Comparison of ENCODE assay signal across 1 cellular context in the genomic region with DNA sequence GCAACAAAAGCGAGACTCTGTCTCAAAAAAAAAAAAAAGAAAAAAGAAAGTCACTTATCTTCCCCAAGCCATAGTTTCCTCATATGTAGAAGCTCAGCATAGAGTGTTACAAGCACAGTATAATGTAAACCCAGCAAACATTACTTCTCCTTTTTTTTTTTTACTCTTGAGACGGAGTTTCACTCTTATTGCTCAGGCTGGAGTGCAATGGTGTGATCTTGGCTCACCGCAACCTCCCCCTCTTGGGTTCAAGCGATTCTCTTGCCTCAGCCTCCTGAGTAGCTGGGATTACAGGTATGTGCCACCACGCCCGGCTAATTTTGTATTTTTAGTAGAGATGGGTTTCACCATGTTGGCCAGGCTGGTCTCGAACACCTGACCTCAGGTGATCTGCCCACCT.
TF ChIP-seq lines count a peak whose summit lies in the region.

No MANE protein-coding gene starts in this region.

TF ChIP-seq in GM12878, 131 proteins besides CTCF, POLR2A, EP300 and RAD21 (continued from another document):
- TF ChIP-seq RELB (IDR thresholded peaks at IDR 0.05; ENCODE audit: low read depth), result peak; percentile 81; the same call in 1 of the 2 replicates
- 0 out of 2 replicates have a peak, but pooled peaks have one; percentile 54 for TF ChIP-seq HDGF (IDR thresholded peaks at IDR 0.05)
- 0 out of 2 replicates have a peak, but pooled peaks have one; percentile 20 for TF ChIP-seq RAD51 (IDR thresholded peaks at IDR 0.05)
- TF ChIP-seq, protein P1, sequence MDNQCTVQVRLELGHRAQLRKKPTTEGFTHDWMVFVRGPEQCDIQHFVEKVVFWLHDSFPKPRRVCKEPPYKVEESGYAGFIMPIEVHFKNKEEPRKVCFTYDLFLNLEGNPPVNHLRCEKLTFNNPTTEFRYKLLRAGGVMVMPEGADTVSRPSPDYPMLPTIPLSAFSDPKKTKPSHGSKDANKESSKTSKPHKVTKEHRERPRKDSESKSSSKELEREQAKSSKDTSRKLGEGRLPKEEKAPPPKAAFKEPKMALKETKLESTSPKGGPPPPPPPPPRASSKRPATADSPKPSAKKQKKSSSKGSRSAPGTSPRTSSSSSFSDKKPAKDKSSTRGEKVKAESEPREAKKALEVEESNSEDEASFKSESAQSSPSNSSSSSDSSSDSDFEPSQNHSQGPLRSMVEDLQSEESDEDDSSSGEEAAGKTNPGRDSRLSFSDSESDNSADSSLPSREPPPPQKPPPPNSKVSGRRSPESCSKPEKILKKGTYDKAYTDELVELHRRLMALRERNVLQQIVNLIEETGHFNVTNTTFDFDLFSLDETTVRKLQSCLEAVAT (IDR thresholded peaks at IDR 0.05), result peak; percentile 75; the same call in 1 of the 2 replicates
- peak; percentile 72 for TF ChIP-seq RUNX3 (IDR thresholded peaks at IDR 0.05; ENCODE audit: low read length)
- peak; percentile 85 for TF ChIP-seq ATF7 (IDR thresholded peaks at IDR 0.05; ENCODE audit: low read depth)
- peak; percentile 87; the same call in 1 of the 2 replicates for TF ChIP-seq CHD4 (IDR thresholded peaks at IDR 0.05)
- peak; percentile 98 for TF ChIP-seq NBN (IDR thresholded peaks at IDR 0.05)
- peak; percentile 82 for TF ChIP-seq ZNF384 (IDR thresholded peaks at IDR 0.05; ENCODE audit: borderline replicate concordance, low read depth, low read length)
- peak; percentile 57; the same call in 1 of the 2 replicates for TF ChIP-seq ZNF207 (IDR thresholded peaks at IDR 0.05; ENCODE audit: borderline replicate concordance)
- TF ChIP-seq MTA3 (IDR thresholded peaks at IDR 0.05; ENCODE audit: borderline replicate concordance, low read length), result peak; percentile 47; the same call in 1 of the 2 replicates
- TF ChIP-seq ZNF24 (IDR thresholded peaks at IDR 0.05), result peak; percentile 65; the same call in 1 of the 2 replicates
- peak; percentile 88 for TF ChIP-seq ZNF217 (IDR thresholded peaks at IDR 0.05)
- TF ChIP-seq, protein P2, sequence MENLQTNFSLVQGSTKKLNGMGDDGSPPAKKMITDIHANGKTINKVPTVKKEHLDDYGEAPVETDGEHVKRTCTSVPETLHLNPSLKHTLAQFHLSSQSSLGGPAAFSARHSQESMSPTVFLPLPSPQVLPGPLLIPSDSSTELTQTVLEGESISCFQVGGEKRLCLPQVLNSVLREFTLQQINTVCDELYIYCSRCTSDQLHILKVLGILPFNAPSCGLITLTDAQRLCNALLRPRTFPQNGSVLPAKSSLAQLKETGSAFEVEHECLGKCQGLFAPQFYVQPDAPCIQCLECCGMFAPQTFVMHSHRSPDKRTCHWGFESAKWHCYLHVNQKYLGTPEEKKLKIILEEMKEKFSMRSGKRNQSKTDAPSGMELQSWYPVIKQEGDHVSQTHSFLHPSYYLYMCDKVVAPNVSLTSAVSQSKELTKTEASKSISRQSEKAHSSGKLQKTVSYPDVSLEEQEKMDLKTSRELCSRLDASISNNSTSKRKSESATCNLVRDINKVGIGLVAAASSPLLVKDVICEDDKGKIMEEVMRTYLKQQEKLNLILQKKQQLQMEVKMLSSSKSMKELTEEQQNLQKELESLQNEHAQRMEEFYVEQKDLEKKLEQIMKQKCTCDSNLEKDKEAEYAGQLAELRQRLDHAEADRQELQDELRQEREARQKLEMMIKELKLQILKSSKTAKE (IDR thresholded peaks at IDR 0.05; ENCODE audit: low read depth, poor library complexity, severe bottlenecking), result peak; percentile 60
- TF ChIP-seq NFIC (IDR thresholded peaks at IDR 0.05; ENCODE audit: low read depth, low read length), result peak; percentile 48; the same call in 1 of the 2 replicates
- TF ChIP-seq MTA2 (IDR thresholded peaks at IDR 0.05; ENCODE audit: low read depth), result peak; percentile 70
- peak; percentile 25; the same call in 1 of the 2 replicates for TF ChIP-seq EED (IDR thresholded peaks at IDR 0.05; ENCODE audit: low read depth)
